34 cellular contexts compared by ENCODE assay signal in the genomic region with DNA sequence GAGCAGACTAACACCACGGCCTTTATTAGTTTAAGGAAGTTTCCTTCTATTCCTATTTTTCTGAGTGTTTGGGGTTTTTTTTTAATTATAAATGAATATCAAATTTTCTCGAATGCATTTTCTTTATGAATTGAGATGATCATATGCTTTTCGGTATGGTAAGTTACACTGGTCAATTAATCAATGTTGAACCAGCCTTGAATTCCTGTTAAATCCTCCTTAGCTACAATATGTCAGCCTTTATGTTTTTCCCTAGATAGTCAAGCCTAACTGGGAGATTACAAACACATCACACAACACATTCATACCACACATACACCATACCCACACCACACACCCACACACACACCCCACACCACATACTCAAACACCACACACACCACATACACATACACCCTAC.
"Had no signal": no experiment of that assay in that cellular context is flagged by ENCODE, and none has a peak within 500 bp of the region (broad histone marks: within the 10 kb centered on the region; RNA-seq: fewer than 3 reads in every experiment).

No MANE protein-coding gene starts in this region.

- H3K36me3 ChIP-seq: adrenal gland, brain microvascular endothelial cell, breast epithelium had no signal

- H3K4me3 ChIP-seq: adrenal gland, body of pancreas, breast epithelium had no signal

- DNase-seq: activated B cell treated with CpG ODN at 0.5 μM for 24 hours; activated CD4-positive, alpha-beta T cell treated with anti-CD3 and anti-CD28 coated beads for 4 hours; activated CD4-positive, alpha-beta T cell treated with anti-CD3 and anti-CD28 coated beads, Interleukin-2, amount 10 ng/mL, durations not matched to agents 24 days and 14 days; activated CD4-positive, alpha-beta T cell treated with anti-CD3 and anti-CD28 coated beads, Interleukin-2, amount 50 U/mL, for 48 hours; activated CD4-positive, CD25-positive, alpha-beta regulatory T cell treated with anti-CD3 and anti-CD28 coated beads, Interleukin-2, amount 50 U/mL, for 72 hours; activated CD8-positive, alpha-beta memory T cell treated with anti-CD3 and anti-CD28 coated beads, Interleukin-2, amount 50 U/mL, for 4 hours; activated CD8-positive, alpha-beta T cell treated with anti-CD3 and anti-CD28 coated beads for 36 hours; activated effector memory CD4-positive, alpha-beta T cell treated with anti-CD3 and anti-CD28 coated beads, Interleukin-2, amount 50 U/mL, for 16 hours; activated gamma-delta T cell treated with Interleukin-2 at 50 U/mL for 16 hours; activated naive CD4-positive, alpha-beta T cell; activated naive CD4-positive, alpha-beta T cell treated with anti-CD3 and anti-CD28 coated beads for 36 hours; activated naive CD4-positive, alpha-beta T cell treated with anti-CD3 and anti-CD28 coated beads, Interleukin-2, amount 50 U/mL, for 16 hours; activated naive CD8-positive, alpha-beta T cell treated with anti-CD3 and anti-CD28 coated beads for 36 hours; activated T-cell treated with anti-CD3 and anti-CD28 coated beads for 4 hours; activated T-cell treated with anti-CD3 and anti-CD28 coated beads, Interleukin-2, amount 50 U/mL, for 1 hour; activated T-cell treated with anti-CD3 and anti-CD28 coated beads, Interleukin-2, amount 50 U/mL, for 4 hours; activated T-cell treated with anti-CD3 and anti-CD28 coated beads, Interleukin-2, amount 50 U/mL, for 72 hours; amniotic stem cell; aorta; body of pancreas; brain microvascular endothelial cell; central memory CD4-positive, alpha-beta T cell; T-helper 2 cell; T-helper 9 cell had no signal

- H3K4me3 Mint-ChIP-seq: activated B cell treated with CpG ODN at 0.5 μM for 24 hours; activated CD4-positive, alpha-beta T cell treated with anti-CD3 and anti-CD28 coated beads, Interleukin-2, amount 10 ng/mL, durations not matched to agents 24 days and 14 days; activated CD8-positive, alpha-beta T cell treated with anti-CD3 and anti-CD28 coated beads for 36 hours; activated naive CD4-positive, alpha-beta T cell treated with anti-CD3 and anti-CD28 coated beads for 36 hours; activated naive CD8-positive, alpha-beta T cell treated with anti-CD3 and anti-CD28 coated beads for 36 hours; activated T-cell treated with anti-CD3 and anti-CD28 coated beads, Interleukin-2, amount 50 U/mL, for 4 hours; activated T-cell treated with anti-CD3 and anti-CD28 coated beads, Interleukin-2, amount 50 U/mL, for 72 hours; activated T-helper 1 cell treated with anti-CD3 and anti-CD28 coated beads, Interleukin-12 subunit alpha, Interleukin-12 subunit beta, Interleukin-2, Interleukin-4 antibody, amounts not matched to agents 30 ng/mL and 10 ng/mL and 1 ng/mL, durations not matched to agents 14 hours and 24 hours and 36 hours; activated T-helper 17 cell treated with anti-CD3 and anti-CD28 coated beads, Interleukin-2, amount 50 U/mL, for 72 hours; T-helper 1 cell treated with Interleukin-12 subunit alpha and Interleukin-12 subunit beta and Interleukin-4 antibody, amounts not matched to agents 30 μg/mL and 1 μg/mL, for 36 hours; T-helper 2 cell treated with Interferon-gamma antibody and Interleukin-4, amounts not matched to agents 5 μg/mL and 100 μg/mL, for 36 hours had no signal

- ATAC-seq: activated CD8-positive, alpha-beta T cell treated with anti-CD3 and anti-CD28 coated beads for 36 hours; activated T-cell treated with anti-CD3 and anti-CD28 coated beads, Interleukin-2, amount 50 U/mL, for 4 hours; activated T-cell treated with anti-CD3 and anti-CD28 coated beads, Interleukin-2, amount 50 U/mL, for 72 hours; activated T-helper 17 cell treated with anti-CD3 and anti-CD28 coated beads, Interleukin-2, amount 50 U/mL, for 72 hours; body of pancreas had no signal

- H3K27ac ChIP-seq: adrenal gland, body of pancreas, brain microvascular endothelial cell, breast epithelium, VCaP had no signal

- H3K27me3 Mint-ChIP-seq: activated B cell treated with CpG ODN at 0.5 μM for 24 hours; activated CD4-positive, alpha-beta T cell treated with anti-CD3 and anti-CD28 coated beads, Interleukin-2, amount 10 ng/mL, durations not matched to agents 24 days and 14 days; activated CD8-positive, alpha-beta T cell treated with anti-CD3 and anti-CD28 coated beads for 36 hours; activated naive CD8-positive, alpha-beta T cell treated with anti-CD3 and anti-CD28 coated beads for 36 hours; activated T-helper 17 cell treated with anti-CD3 and anti-CD28 coated beads, Interleukin-2, amount 50 U/mL, for 72 hours had no signal

- FAIRE-seq: astrocyte, TTC549 had no signal

- H3K4me1 Mint-ChIP-seq: activated B cell treated with CpG ODN at 0.5 μM for 24 hours; activated CD4-positive, alpha-beta T cell treated with anti-CD3 and anti-CD28 coated beads, Interleukin-2, amount 10 ng/mL, durations not matched to agents 24 days and 14 days; activated naive CD8-positive, alpha-beta T cell treated with anti-CD3 and anti-CD28 coated beads for 36 hours; activated T-helper 17 cell treated with anti-CD3 and anti-CD28 coated beads, Interleukin-2, amount 50 U/mL, for 72 hours had no signal

- H3K9me3 Mint-ChIP-seq: activated CD4-positive, alpha-beta T cell treated with anti-CD3 and anti-CD28 coated beads, Interleukin-2, amount 10 ng/mL, durations not matched to agents 24 days and 14 days; activated naive CD4-positive, alpha-beta T cell treated with anti-CD3 and anti-CD28 coated beads for 36 hours; activated naive CD4-positive, alpha-beta T cell treated with anti-CD3 and anti-CD28 coated beads, Interleukin-2, amount 50 U/mL, for 72 hours; activated naive CD8-positive, alpha-beta T cell treated with anti-CD3 and anti-CD28 coated beads for 36 hours; activated T-cell treated with anti-CD3 and anti-CD28 coated beads, Interleukin-2, amount 50 U/mL, for 4 hours; activated T-cell treated with anti-CD3 and anti-CD28 coated beads, Interleukin-2, amount 50 U/mL, for 72 hours; activated T-helper 17 cell treated with anti-CD3 and anti-CD28 coated beads, Interleukin-2, amount 50 U/mL, for 72 hours; T-helper 2 cell treated with Interferon-gamma antibody and Interleukin-4, amounts not matched to agents 5 μg/mL and 100 μg/mL, for 36 hours had no signal

- H3K4me1 ChIP-seq: adrenal gland, body of pancreas, breast epithelium had no signal

- H3K9me3 ChIP-seq: adrenal gland, body of pancreas had no signal

- H3K27me3 ChIP-seq: adrenal gland, body of pancreas, brain microvascular endothelial cell had no signal

- H3K27ac Mint-ChIP-seq: activated B cell treated with CpG ODN at 0.5 μM for 24 hours; activated CD4-positive, alpha-beta T cell treated with anti-CD3 and anti-CD28 coated beads, Interleukin-2, amount 10 ng/mL, durations not matched to agents 24 days and 14 days; activated CD8-positive, alpha-beta T cell treated with anti-CD3 and anti-CD28 coated beads for 36 hours; activated naive CD4-positive, alpha-beta T cell treated with anti-CD3 and anti-CD28 coated beads for 36 hours; activated naive CD4-positive, alpha-beta T cell treated with anti-CD3 and anti-CD28 coated beads, Interleukin-2, amount 50 U/mL, for 72 hours; activated naive CD8-positive, alpha-beta T cell treated with anti-CD3 and anti-CD28 coated beads for 36 hours; activated T-cell treated with anti-CD3 and anti-CD28 coated beads, Interleukin-2, amount 50 U/mL, for 72 hours; activated T-helper 1 cell treated with anti-CD3 and anti-CD28 coated beads, Interleukin-12 subunit alpha, Interleukin-12 subunit beta, Interleukin-2, Interleukin-4 antibody, amounts not matched to agents 30 ng/mL and 10 ng/mL and 1 ng/mL, durations not matched to agents 14 hours and 24 hours and 36 hours; activated T-helper 17 cell treated with anti-CD3 and anti-CD28 coated beads, Interleukin-2, amount 50 U/mL, for 72 hours; T-helper 1 cell treated with Interleukin-12 subunit alpha and Interleukin-12 subunit beta and Interleukin-4 antibody, amounts not matched to agents 30 μg/mL and 1 μg/mL, for 36 hours; T-helper 2 cell treated with Interferon-gamma antibody and Interleukin-4, amounts not matched to agents 5 μg/mL and 100 μg/mL, for 36 hours had no signal

- H3K36me3 Mint-ChIP-seq: activated naive CD4-positive, alpha-beta T cell treated with anti-CD3 and anti-CD28 coated beads, Interleukin-2, amount 50 U/mL, for 72 hours had no signal
